ENCODE assay signal across 1 cellular context in the genomic region with DNA sequence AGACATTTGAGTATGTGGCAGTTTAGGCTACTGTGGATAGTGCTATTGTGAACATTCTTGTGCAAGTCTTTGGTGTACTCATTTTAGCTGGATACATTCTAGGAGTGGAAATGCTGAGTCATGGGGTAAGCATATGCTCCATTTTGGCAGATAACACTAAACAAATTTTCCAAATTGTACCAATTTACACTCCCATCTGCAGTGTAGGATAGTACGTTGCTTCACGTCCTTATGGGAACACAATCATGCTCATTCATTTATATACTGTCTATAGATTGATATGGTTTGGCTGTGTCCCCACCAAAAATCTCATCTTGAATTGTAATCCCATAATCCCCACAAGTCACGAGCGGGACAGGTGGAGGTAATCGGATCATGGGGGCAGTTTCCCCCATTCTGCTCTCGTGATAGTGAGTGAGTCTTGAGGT.
TF ChIP-seq lines count a peak whose summit lies in the region.

No MANE protein-coding gene starts in this region.

TF ChIP-seq in K562, 482 proteins besides CTCF, POLR2A, EP300 and RAD21 (continued from another document and continues in another):
- TF ChIP-seq, protein P1, sequence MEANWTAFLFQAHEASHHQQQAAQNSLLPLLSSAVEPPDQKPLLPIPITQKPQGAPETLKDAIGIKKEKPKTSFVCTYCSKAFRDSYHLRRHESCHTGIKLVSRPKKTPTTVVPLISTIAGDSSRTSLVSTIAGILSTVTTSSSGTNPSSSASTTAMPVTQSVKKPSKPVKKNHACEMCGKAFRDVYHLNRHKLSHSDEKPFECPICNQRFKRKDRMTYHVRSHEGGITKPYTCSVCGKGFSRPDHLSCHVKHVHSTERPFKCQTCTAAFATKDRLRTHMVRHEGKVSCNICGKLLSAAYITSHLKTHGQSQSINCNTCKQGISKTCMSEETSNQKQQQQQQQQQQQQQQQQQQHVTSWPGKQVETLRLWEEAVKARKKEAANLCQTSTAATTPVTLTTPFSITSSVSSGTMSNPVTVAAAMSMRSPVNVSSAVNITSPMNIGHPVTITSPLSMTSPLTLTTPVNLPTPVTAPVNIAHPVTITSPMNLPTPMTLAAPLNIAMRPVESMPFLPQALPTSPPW (CRISPR knock-in tag; IDR thresholded peaks at IDR 0.05) = no peak
- TF ChIP-seq, protein P2, sequence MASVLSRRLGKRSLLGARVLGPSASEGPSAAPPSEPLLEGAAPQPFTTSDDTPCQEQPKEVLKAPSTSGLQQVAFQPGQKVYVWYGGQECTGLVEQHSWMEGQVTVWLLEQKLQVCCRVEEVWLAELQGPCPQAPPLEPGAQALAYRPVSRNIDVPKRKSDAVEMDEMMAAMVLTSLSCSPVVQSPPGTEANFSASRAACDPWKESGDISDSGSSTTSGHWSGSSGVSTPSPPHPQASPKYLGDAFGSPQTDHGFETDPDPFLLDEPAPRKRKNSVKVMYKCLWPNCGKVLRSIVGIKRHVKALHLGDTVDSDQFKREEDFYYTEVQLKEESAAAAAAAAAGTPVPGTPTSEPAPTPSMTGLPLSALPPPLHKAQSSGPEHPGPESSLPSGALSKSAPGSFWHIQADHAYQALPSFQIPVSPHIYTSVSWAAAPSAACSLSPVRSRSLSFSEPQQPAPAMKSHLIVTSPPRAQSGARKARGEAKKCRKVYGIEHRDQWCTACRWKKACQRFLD (CRISPR knock-in tag; IDR thresholded peaks at IDR 0.05) = peak; percentile 69
- TF ChIP-seq, protein P3, sequence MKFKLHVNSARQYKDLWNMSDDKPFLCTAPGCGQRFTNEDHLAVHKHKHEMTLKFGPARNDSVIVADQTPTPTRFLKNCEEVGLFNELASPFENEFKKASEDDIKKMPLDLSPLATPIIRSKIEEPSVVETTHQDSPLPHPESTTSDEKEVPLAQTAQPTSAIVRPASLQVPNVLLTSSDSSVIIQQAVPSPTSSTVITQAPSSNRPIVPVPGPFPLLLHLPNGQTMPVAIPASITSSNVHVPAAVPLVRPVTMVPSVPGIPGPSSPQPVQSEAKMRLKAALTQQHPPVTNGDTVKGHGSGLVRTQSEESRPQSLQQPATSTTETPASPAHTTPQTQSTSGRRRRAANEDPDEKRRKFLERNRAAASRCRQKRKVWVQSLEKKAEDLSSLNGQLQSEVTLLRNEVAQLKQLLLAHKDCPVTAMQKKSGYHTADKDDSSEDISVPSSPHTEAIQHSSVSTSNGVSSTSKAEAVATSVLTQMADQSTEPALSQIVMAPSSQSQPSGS (CRISPR knock-in tag; IDR thresholded peaks at IDR 0.05) = no peak
- TF ChIP-seq ZNF778 (CRISPR knock-in tag; IDR thresholded peaks at IDR 0.05) = no peak
- peak; percentile 34; the same call in 1 of the 2 replicates for TF ChIP-seq TCF3 (CRISPR knock-in tag; IDR thresholded peaks at IDR 0.05)
- TF ChIP-seq EP400 (IDR thresholded peaks at IDR 0.05) = peak; percentile 51
- no peak for TF ChIP-seq TEAD2 (tag; IDR thresholded peaks at IDR 0.05)
- peak; percentile 99 for TF ChIP-seq MAFF (IDR thresholded peaks at IDR 0.05; ENCODE audit: low read length)
- TF ChIP-seq MEF2D (tag; conservative IDR thresholded peaks at IDR 0.05; ENCODE audit: low read depth) = no peak
- no peak for TF ChIP-seq RBM39 (optimal IDR thresholded peaks at IDR 0.05; ENCODE audit: low read depth, low read length)
- TF ChIP-seq ZNF274 (IDR thresholded peaks at IDR 0.05; ENCODE audit: borderline replicate concordance, low read depth, low read length) = no peak
- peak; percentile 82 for TF ChIP-seq CEBPB (tag; IDR thresholded peaks at IDR 0.05)
- TF ChIP-seq SMAD2 (IDR thresholded peaks at IDR 0.05; ENCODE audit: low read depth, low read length) = no peak
- TF ChIP-seq SNRNP70 (optimal IDR thresholded peaks at IDR 0.05; ENCODE audit: low read depth, low read length) = no peak
- no peak for TF ChIP-seq HIVEP1 (CRISPR knock-in tag; IDR thresholded peaks at IDR 0.05)
- TF ChIP-seq FOS (IDR thresholded peaks at IDR 0.05; ENCODE audit: extremely low read depth, insufficient read length) = peak; percentile 12
- no peak for TF ChIP-seq TBL1XR1 (IDR thresholded peaks at IDR 0.05; ENCODE audit: low read length in 2 of 2)
- TF ChIP-seq, protein P4, sequence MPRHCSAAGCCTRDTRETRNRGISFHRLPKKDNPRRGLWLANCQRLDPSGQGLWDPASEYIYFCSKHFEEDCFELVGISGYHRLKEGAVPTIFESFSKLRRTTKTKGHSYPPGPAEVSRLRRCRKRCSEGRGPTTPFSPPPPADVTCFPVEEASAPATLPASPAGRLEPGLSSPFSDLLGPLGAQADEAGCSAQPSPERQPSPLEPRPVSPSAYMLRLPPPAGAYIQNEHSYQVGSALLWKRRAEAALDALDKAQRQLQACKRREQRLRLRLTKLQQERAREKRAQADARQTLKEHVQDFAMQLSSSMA (CRISPR knock-in tag; IDR thresholded peaks at IDR 0.05) = no peak
- TF ChIP-seq NONO (IDR thresholded peaks at IDR 0.05; ENCODE audit: low read depth in 2 of 2, low read length in 1 of 2) = 0 out of 4 replicates have a peak, but pooled peaks of 1 of the 2 experiments have one; percentile 27
- TF ChIP-seq ZBTB7A (IDR thresholded peaks at IDR 0.05; ENCODE audit: borderline replicate concordance, control insufficient read depth, low read depth, low read length) = no peak
- TF ChIP-seq, protein P5, sequence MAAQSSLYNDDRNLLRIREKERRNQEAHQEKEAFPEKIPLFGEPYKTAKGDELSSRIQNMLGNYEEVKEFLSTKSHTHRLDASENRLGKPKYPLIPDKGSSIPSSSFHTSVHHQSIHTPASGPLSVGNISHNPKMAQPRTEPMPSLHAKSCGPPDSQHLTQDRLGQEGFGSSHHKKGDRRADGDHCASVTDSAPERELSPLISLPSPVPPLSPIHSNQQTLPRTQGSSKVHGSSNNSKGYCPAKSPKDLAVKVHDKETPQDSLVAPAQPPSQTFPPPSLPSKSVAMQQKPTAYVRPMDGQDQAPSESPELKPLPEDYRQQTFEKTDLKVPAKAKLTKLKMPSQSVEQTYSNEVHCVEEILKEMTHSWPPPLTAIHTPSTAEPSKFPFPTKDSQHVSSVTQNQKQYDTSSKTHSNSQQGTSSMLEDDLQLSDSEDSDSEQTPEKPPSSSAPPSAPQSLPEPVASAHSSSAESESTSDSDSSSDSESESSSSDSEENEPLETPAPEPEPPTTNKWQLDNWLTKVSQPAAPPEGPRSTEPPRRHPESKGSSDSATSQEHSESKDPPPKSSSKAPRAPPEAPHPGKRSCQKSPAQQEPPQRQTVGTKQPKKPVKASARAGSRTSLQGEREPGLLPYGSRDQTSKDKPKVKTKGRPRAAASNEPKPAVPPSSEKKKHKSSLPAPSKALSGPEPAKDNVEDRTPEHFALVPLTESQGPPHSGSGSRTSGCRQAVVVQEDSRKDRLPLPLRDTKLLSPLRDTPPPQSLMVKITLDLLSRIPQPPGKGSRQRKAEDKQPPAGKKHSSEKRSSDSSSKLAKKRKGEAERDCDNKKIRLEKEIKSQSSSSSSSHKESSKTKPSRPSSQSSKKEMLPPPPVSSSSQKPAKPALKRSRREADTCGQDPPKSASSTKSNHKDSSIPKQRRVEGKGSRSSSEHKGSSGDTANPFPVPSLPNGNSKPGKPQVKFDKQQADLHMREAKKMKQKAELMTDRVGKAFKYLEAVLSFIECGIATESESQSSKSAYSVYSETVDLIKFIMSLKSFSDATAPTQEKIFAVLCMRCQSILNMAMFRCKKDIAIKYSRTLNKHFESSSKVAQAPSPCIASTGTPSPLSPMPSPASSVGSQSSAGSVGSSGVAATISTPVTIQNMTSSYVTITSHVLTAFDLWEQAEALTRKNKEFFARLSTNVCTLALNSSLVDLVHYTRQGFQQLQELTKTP (IDR thresholded peaks at IDR 0.05; ENCODE audit: low read depth in 1 of 2, partially characterized antibody in 2 of 2) = no peak
- TF ChIP-seq TOE1 (IDR thresholded peaks at IDR 0.05; ENCODE audit: borderline replicate concordance) = no peak
- TF ChIP-seq TOE1 (CRISPR knock-in tag; IDR thresholded peaks at IDR 0.05; ENCODE audit: borderline replicate concordance, low read depth) = no peak
- TF ChIP-seq LARP7 (IDR thresholded peaks at IDR 0.05) = no peak
- TF ChIP-seq, protein P6, sequence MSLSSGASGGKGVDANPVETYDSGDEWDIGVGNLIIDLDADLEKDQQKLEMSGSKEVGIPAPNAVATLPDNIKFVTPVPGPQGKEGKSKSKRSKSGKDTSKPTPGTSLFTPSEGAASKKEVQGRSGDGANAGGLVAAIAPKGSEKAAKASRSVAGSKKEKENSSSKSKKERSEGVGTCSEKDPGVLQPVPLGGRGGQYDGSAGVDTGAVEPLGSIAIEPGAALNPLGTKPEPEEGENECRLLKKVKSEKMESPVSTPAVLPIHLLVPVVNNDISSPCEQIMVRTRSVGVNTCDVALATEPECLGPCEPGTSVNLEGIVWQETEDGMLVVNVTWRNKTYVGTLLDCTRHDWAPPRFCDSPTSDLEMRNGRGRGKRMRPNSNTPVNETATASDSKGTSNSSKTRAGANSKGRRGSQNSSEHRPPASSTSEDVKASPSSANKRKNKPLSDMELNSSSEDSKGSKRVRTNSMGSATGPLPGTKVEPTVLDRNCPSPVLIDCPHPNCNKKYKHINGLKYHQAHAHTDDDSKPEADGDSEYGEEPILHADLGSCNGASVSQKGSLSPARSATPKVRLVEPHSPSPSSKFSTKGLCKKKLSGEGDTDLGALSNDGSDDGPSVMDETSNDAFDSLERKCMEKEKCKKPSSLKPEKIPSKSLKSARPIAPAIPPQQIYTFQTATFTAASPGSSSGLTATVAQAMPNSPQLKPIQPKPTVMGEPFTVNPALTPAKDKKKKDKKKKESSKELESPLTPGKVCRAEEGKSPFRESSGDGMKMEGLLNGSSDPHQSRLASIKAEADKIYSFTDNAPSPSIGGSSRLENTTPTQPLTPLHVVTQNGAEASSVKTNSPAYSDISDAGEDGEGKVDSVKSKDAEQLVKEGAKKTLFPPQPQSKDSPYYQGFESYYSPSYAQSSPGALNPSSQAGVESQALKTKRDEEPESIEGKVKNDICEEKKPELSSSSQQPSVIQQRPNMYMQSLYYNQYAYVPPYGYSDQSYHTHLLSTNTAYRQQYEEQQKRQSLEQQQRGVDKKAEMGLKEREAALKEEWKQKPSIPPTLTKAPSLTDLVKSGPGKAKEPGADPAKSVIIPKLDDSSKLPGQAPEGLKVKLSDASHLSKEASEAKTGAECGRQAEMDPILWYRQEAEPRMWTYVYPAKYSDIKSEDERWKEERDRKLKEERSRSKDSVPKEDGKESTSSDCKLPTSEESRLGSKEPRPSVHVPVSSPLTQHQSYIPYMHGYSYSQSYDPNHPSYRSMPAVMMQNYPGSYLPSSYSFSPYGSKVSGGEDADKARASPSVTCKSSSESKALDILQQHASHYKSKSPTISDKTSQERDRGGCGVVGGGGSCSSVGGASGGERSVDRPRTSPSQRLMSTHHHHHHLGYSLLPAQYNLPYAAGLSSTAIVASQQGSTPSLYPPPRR (CRISPR knock-in tag; IDR thresholded peaks at IDR 0.05; ENCODE audit: borderline replicate concordance) = no peak
- TF ChIP-seq, protein P7, sequence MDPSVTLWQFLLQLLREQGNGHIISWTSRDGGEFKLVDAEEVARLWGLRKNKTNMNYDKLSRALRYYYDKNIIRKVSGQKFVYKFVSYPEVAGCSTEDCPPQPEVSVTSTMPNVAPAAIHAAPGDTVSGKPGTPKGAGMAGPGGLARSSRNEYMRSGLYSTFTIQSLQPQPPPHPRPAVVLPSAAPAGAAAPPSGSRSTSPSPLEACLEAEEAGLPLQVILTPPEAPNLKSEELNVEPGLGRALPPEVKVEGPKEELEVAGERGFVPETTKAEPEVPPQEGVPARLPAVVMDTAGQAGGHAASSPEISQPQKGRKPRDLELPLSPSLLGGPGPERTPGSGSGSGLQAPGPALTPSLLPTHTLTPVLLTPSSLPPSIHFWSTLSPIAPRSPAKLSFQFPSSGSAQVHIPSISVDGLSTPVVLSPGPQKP (CRISPR knock-in tag; IDR thresholded peaks at IDR 0.05) = no peak
- TF ChIP-seq ADNP (tag; IDR thresholded peaks at IDR 0.05) = peak; percentile 53; the same call in 1 of the 2 replicates
- TF ChIP-seq, protein P8, sequence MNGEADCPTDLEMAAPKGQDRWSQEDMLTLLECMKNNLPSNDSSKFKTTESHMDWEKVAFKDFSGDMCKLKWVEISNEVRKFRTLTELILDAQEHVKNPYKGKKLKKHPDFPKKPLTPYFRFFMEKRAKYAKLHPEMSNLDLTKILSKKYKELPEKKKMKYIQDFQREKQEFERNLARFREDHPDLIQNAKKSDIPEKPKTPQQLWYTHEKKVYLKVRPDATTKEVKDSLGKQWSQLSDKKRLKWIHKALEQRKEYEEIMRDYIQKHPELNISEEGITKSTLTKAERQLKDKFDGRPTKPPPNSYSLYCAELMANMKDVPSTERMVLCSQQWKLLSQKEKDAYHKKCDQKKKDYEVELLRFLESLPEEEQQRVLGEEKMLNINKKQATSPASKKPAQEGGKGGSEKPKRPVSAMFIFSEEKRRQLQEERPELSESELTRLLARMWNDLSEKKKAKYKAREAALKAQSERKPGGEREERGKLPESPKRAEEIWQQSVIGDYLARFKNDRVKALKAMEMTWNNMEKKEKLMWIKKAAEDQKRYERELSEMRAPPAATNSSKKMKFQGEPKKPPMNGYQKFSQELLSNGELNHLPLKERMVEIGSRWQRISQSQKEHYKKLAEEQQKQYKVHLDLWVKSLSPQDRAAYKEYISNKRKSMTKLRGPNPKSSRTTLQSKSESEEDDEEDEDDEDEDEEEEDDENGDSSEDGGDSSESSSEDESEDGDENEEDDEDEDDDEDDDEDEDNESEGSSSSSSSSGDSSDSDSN (IDR thresholded peaks at IDR 0.05; ENCODE audit: borderline replicate concordance in 1 of 2, low read depth in 2 of 2, low read length in 2 of 2) = no peak
- no peak for TF ChIP-seq ZNF140 (CRISPR knock-in tag; IDR thresholded peaks at IDR 0.05)
- no peak for TF ChIP-seq CC2D1A (IDR thresholded peaks at IDR 0.05)
- TF ChIP-seq RBM17 (IDR thresholded peaks at IDR 0.05; ENCODE audit: borderline replicate concordance, low read depth, low read length) = no peak
- TF ChIP-seq, protein P9, sequence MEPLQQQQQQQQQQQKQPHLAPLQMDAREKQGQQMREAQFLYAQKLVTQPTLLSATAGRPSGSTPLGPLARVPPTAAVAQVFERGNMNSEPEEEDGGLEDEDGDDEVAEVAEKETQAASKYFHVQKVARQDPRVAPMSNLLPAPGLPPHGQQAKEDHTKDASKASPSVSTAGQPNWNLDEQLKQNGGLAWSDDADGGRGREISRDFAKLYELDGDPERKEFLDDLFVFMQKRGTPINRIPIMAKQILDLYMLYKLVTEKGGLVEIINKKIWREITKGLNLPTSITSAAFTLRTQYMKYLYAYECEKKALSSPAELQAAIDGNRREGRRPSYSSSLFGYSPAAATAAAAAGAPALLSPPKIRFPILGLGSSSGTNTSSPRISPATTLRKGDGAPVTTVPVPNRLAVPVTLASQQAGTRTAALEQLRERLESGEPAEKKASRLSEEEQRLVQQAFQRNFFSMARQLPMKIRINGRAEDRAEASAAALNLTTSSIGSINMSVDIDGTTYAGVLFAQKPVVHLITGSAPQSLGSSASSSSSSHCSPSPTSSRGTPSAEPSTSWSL (CRISPR knock-in tag; IDR thresholded peaks at IDR 0.05; ENCODE audit: borderline replicate concordance) = no peak
- TF ChIP-seq TAL1 (IDR thresholded peaks at IDR 0.05) = peak; percentile 22; the same call in 1 of the 2 replicates
- TF ChIP-seq, protein P10, sequence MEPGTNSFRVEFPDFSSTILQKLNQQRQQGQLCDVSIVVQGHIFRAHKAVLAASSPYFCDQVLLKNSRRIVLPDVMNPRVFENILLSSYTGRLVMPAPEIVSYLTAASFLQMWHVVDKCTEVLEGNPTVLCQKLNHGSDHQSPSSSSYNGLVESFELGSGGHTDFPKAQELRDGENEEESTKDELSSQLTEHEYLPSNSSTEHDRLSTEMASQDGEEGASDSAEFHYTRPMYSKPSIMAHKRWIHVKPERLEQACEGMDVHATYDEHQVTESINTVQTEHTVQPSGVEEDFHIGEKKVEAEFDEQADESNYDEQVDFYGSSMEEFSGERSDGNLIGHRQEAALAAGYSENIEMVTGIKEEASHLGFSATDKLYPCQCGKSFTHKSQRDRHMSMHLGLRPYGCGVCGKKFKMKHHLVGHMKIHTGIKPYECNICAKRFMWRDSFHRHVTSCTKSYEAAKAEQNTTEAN (CRISPR knock-in tag; IDR thresholded peaks at IDR 0.05) = no peak
- TF ChIP-seq ZNF696 (CRISPR knock-in tag; conservative IDR thresholded peaks at IDR 0.05) = no peak
